Comparison of ENCODE assay signal across 6 cellular contexts in genomic region chr11:92099183-92099582, GRCh38.
"Had no signal": no experiment of that assay in that cellular context is flagged by ENCODE, and none has a peak within 500 bp of the region (broad histone marks: within the 10 kb centered on the region; RNA-seq: fewer than 3 reads in every experiment).

No MANE protein-coding gene starts in this region.

- H3K27ac ChIP-seq: HL-60 had no signal

- ATAC-seq: HepG2, K562 had no signal

- H3K4me3 ChIP-seq: K562 had no signal

- DNase-seq: IMR-90, KBM-7, KG1 had no signal
